Comparison of ENCODE assay signal across 16 cellular contexts in the genomic region with DNA sequence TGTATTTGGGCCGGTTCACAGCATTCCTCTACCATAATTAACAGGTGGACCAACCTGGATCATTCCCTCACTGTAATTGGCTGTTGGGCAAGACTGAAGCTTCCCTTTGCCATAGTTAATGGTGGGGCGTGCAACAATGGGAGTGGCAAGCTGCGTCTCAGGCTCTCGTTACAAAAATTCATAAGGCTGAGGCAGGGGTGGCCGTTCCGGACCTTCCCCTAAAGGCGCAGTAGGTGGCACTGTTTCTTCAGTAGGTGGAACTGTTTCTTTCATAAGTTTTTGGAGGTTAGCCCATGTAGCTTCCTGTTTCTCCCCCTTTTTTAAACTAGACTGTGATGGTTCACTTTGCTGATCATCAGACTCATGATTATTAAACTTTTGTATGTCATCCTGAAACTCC. TPM values are rescaled to one million over a fixed set of nuclear protein-coding genes. Genes with fewer than 3 reads are reported as not detected.
A peak's percentile ranks its signal among the peaks of the same experiment; 100 is the strongest.
DNase-seq lines count a peak whose midpoint lies in the region; ATAC-seq and TF ChIP-seq lines count a peak whose summit lies in the region.
"Had no signal": no experiment of that assay in that cellular context is flagged by ENCODE, and none has a peak within 500 bp of the region (broad histone marks: within the 10 kb centered on the region; RNA-seq: fewer than 3 reads in every experiment).

No MANE protein-coding gene starts in this region.

- H3K27me3 Mint-ChIP-seq in endodermal cell (ENCODE audit: insufficient read depth): peaks cover 3% of the 10 kb centered on the region
- peaks cover 14 to 21% of the 10 kb centered on the region in 2 donors for H3K27me3 Mint-ChIP-seq in stimulated activated naive B cell treated with anti-CD40 and anti-IgM and Interleukin-4, amounts not matched to agents 10 μg/mL and 1 μg/mL and 100 μg/mL, for 72 hours

- no peak overlapping the region for H3K9ac ChIP-seq in endodermal cell (ENCODE audit: extremely low read depth, low read length, poor library complexity, severe bottlenecking)

- no peak overlapping the region for H3K27ac Mint-ChIP-seq in endodermal cell
- no peak overlapping the region for H3K27ac Mint-ChIP-seq in stimulated activated naive B cell treated with anti-CD40 and anti-IgM and Interleukin-4, amounts not matched to agents 10 μg/mL and 1 μg/mL and 100 μg/mL, for 72 hours
- H3K27ac Mint-ChIP-seq: CD8-positive, alpha-beta T cell had no signal

- H3K4me1 Mint-ChIP-seq in endodermal cell: peaks cover 4% of the 10 kb centered on the region
- no peaks in the 10 kb centered on the region for H3K4me1 Mint-ChIP-seq in stimulated activated naive B cell treated with anti-CD40 and anti-IgM and Interleukin-4, amounts not matched to agents 10 μg/mL and 1 μg/mL and 100 μg/mL, for 72 hours
- H3K4me1 Mint-ChIP-seq: central memory CD8-positive, alpha-beta T cell had no signal

- no peak for ATAC-seq in stimulated activated naive B cell treated with anti-CD40 and anti-IgM and Interleukin-4, amounts not matched to agents 10 μg/mL and 1 μg/mL and 100 μg/mL, for 72 hours (replicated peaks)
- no peak for ATAC-seq in HG03378 (IDR thresholded peaks at IDR 0.05; ENCODE audit: unreplicated experiment)
- ATAC-seq: CD8-positive, alpha-beta T cell; pancreas had no signal

- no peak overlapping the region for H3K27ac ChIP-seq in endodermal cell (ENCODE audit: low read depth, low read length)
- H3K27ac ChIP-seq: pancreas, thoracic aorta had no signal

- 90 to 100% methylated on average over 3 to 7 of the region's 7 CpGs for WGBS in endodermal cell (ENCODE audit: insufficient coverage in 1 of 2, insufficient read length in 1 of 2), 2 experiments

- TF ChIP-seq CTCF in GM12872 (IDR thresholded peaks at IDR 0.05; ENCODE audit: insufficient read depth, low read depth, low read length): peak; percentile 22; the same call in 1 of the 3 replicates
- TF ChIP-seq CTCF in endodermal cell (conservative IDR thresholded peaks at IDR 0.05): peak; percentile 62
- TF ChIP-seq CTCF in foreskin fibroblast (IDR thresholded peaks at IDR 0.05; ENCODE audit: low read depth, low read length): no peak

- no peaks in the 10 kb centered on the region for H3K4me1 ChIP-seq in endodermal cell (ENCODE audit: control insufficient read depth, insufficient read depth, low read length)

- no peaks in the 10 kb centered on the region for H3K36me3 Mint-ChIP-seq in endodermal cell (ENCODE audit: low read depth)
- H3K36me3 Mint-ChIP-seq in stimulated activated naive B cell treated with anti-CD40 and anti-IgM and Interleukin-4, amounts not matched to agents 10 μg/mL and 1 μg/mL and 100 μg/mL, for 72 hours: peaks cover 0 to 10% of the 10 kb centered on the region in 2 donors
- H3K36me3 Mint-ChIP-seq: CD8-positive, alpha-beta T cell had no signal

- peaks cover 23% of the 10 kb centered on the region for H3K9me3 ChIP-seq in endodermal cell (ENCODE audit: control insufficient read depth, low read length)
- H3K9me3 ChIP-seq: pancreas had no signal

- peaks cover 19% of the 10 kb centered on the region for H3K9me3 Mint-ChIP-seq in endodermal cell
- peaks cover 13 to 14% of the 10 kb centered on the region in 2 donors for H3K9me3 Mint-ChIP-seq in stimulated activated naive B cell treated with anti-CD40 and anti-IgM and Interleukin-4, amounts not matched to agents 10 μg/mL and 1 μg/mL and 100 μg/mL, for 72 hours

- H3K27me3 ChIP-seq in endodermal cell (ENCODE audit: control insufficient read depth, insufficient read depth, low read length, poor library complexity, severe bottlenecking): no peaks in the 10 kb centered on the region
- H3K27me3 ChIP-seq: pancreas had no signal

- H3K4me3 ChIP-seq in endodermal cell (ENCODE audit: low read length): no peak overlapping the region
- no peak overlapping the region for H3K4me3 ChIP-seq in foreskin fibroblast (ENCODE audit: low read depth in 1 of 2, low read length in 2 of 2)
- H3K4me3 ChIP-seq: pancreas, thoracic aorta had no signal

- DNase-seq in D341Med (ENCODE audit: low spot score) (peak; percentile 30), NCI-H69 (lab: John Stamatoyannopoulos, UW) (peak; percentile 48), endodermal cell (peak; percentile 64), cerebellar nuclear complex (lab: John Stamatoyannopoulos, UW) (no peak), foreskin fibroblast (no peak)
- no peak for DNase-seq in stimulated activated naive B cell treated with anti-CD40 and anti-IgM and Interleukin-4, amounts not matched to agents 10 μg/mL and 1 μg/mL and 100 μg/mL, for 72 hours
- DNase-seq: activated naive CD4-positive, alpha-beta T cell treated with anti-CD3 and anti-CD28 coated beads, Interleukin-2, amount 50 U/mL, for 16 hours; CD8-positive, alpha-beta T cell; NCI-H2029; pancreas; T1000 had no signal

- H3K4me3 Mint-ChIP-seq in endodermal cell: no peak overlapping the region
- H3K4me3 Mint-ChIP-seq in stimulated activated naive B cell treated with anti-CD40 and anti-IgM and Interleukin-4, amounts not matched to agents 10 μg/mL and 1 μg/mL and 100 μg/mL, for 72 hours: no peak overlapping the region
- H3K4me3 Mint-ChIP-seq: CD8-positive, alpha-beta T cell; central memory CD8-positive, alpha-beta T cell had no signal

- H3K36me3 ChIP-seq in endodermal cell (ENCODE audit: control insufficient read depth, insufficient read depth, low read length): no peaks in the 10 kb centered on the region
- H3K36me3 ChIP-seq: pancreas, thoracic aorta had no signal

RNA-seq across cellular contexts. Expression of a gene that starts 17.0 kb away (rescaled TPM):
- 1 to 10 TPM; 1.3 to 2.2 TPM for total RNA-seq in endodermal cell
- polyA plus RNA-seq in endodermal cell (2013, experiment 1 of 2): 0.68 TPM
- polyA plus RNA-seq in endodermal cell (2013, experiment 2 of 2): 0.66 TPM
- total RNA-seq: CD8-positive, alpha-beta T cell; H4 had no signal

Comparison
In these comparisons a context has a peak if more than half of its experiments do, and no peak if none do; other contexts are left out.
1. DNase-seq: peak in D341Med (single experiment), NCI-H69 (single experiment) and endodermal cell (single experiment); none in cerebellar nuclear complex (0 of 2), foreskin fibroblast (0 of 2) and stimulated activated naive B cell treated with anti-CD40 and anti-IgM and Interleukin-4, amounts not matched to agents 10 μg/mL and 1 μg/mL and 100 μg/mL, for 72 hours (single experiment).